Comparison of ENCODE assay signal across 9 cellular contexts in the genomic region with DNA sequence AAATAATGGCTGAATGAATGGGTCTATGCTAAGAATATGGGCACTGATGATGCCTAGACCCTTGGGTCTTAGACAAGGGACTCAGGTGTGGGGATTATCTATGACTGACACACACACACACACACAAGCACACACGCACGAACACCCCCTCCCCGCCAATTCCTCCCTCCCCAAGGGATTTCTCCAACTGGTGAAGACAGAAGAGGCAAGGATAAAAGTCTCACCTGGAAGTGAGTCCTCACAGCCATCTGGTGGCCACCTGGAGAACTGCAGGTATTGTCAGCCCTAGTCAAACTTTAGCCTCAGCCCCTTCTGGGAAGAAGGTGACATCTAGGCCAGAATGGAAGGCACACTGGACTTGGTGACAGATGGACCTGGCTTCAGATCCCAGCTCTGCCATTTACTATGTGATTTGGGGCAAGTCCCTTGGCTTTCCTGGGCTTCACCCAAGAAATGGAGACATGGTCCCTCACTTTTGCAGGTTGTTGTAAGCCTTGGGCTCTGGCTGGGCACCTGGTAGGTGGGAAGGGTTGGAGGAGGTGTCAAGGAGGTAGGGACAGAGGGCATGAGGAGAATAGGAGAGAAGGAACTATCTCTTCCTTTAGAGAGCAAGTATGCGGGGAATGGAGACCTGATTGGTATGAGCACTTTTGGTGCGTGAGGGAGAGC. TPM values are rescaled to one million over a fixed set of nuclear protein-coding genes. Genes with fewer than 3 reads are reported as not detected.
DNase-seq lines count a peak whose midpoint lies in the region; ATAC-seq lines count a peak whose summit lies in the region.
"Had no signal": no experiment of that assay in that cellular context is flagged by ENCODE, and none has a peak within 500 bp of the region (broad histone marks: within the 10 kb centered on the region; RNA-seq: fewer than 3 reads in every experiment).

No MANE protein-coding gene starts in this region.

- CTCF ChIA-PET in naive thymus-derived CD4-positive, alpha-beta T cell (lab: Charles Lee): interaction anchor here (0.6 to 8.5 kb wide), 12 partner anchors 22 to 705 kb away, joined by 3 to 123 read pairs (median 6); partner anchors contain the start of genes MAP3K6, STX12 and SYTL1

- peaks cover 0 to 1% (median 0%) of the 10 kb centered on the region in 11 donors for H3K9me3 Mint-ChIP-seq in naive thymus-derived CD4-positive, alpha-beta T cell
- no peaks in the 10 kb centered on the region for H3K9me3 Mint-ChIP-seq in stimulated activated naive CD8-positive, alpha-beta T cell treated with anti-CD3 and anti-CD28 coated beads, Interleukin-15, Interleukin-2, amounts not matched to agents 100 ng/mL and 50 ng/mL, for 24 hours

- ATAC-seq in naive thymus-derived CD4-positive, alpha-beta T cell: no peak

- H3K27ac ChIP-seq in naive thymus-derived CD4-positive, alpha-beta T cell (ENCODE audit: low read depth, low read length): no peak overlapping the region
- H3K27ac ChIP-seq: epithelial cell of prostate had no signal

- H3K4me1 ChIP-seq in naive thymus-derived CD4-positive, alpha-beta T cell (ENCODE audit: control insufficient read depth in 2 of 2, insufficient read depth in 2 of 2, low read length in 2 of 2): peaks cover 9 to 12% of the 10 kb centered on the region in 2 donors

- H3K36me3 Mint-ChIP-seq in naive thymus-derived CD4-positive, alpha-beta T cell: no peaks in the 10 kb centered on the region
- no peaks in the 10 kb centered on the region for H3K36me3 Mint-ChIP-seq in stimulated activated naive CD8-positive, alpha-beta T cell treated with anti-CD3 and anti-CD28 coated beads, Interleukin-15, Interleukin-2, amounts not matched to agents 100 ng/mL and 50 ng/mL, for 24 hours (ENCODE audit: low read depth)

- H3K4me3 Mint-ChIP-seq in naive thymus-derived CD4-positive, alpha-beta T cell: peak overlapping the region in 1 of 10 donors; percentile 6
- H3K4me3 Mint-ChIP-seq in stimulated activated naive CD8-positive, alpha-beta T cell treated with anti-CD3 and anti-CD28 coated beads, Interleukin-15, Interleukin-2, amounts not matched to agents 100 ng/mL and 50 ng/mL, for 24 hours: no peak overlapping the region

- no peak overlapping the region for H3K4me3 ChIP-seq in naive thymus-derived CD4-positive, alpha-beta T cell (ENCODE audit: low read length)

- H3K27me3 ChIP-seq in naive thymus-derived CD4-positive, alpha-beta T cell (ENCODE audit: control insufficient read depth in 2 of 2, insufficient read depth in 2 of 2, low read length in 2 of 2): no peaks in the 10 kb centered on the region

- H3K9me3 ChIP-seq in naive thymus-derived CD4-positive, alpha-beta T cell (ENCODE audit: control insufficient read depth in 2 of 3, low read length in 3 of 3): no peaks in the 10 kb centered on the region

- peak; percentile 39 to 51 for DNase-seq in NCI-H2081 (lab: John Stamatoyannopoulos, UW)
- DNase-seq in NCI-H2081 treated with DMSO at 0.1 percent for 48 hours (lab: John Stamatoyannopoulos, UW): no peak
- peak; percentile 80 for DNase-seq in NCI-H2171 treated with DMSO at 0.1 percent for 48 hours (lab: John Stamatoyannopoulos, UW)
- DNase-seq in activated CD4-positive, alpha-beta T cell treated with anti-CD3 and anti-CD28 coated beads, Interleukin-2, amount 50 U/mL, for 1 hour: peak; percentile 78
- DNase-seq in ecto neural progenitor cell (ENCODE audit: low spot score): peak; percentile 70
- DNase-seq in naive thymus-derived CD4-positive, alpha-beta T cell: peak; percentile 45 to 77 (median 63)
- no peak for DNase-seq in cortex of kidney (lab: John Stamatoyannopoulos, UW)

- H3K27ac Mint-ChIP-seq in naive thymus-derived CD4-positive, alpha-beta T cell: peak overlapping the region in 5 of 9 donors; percentile 46 to 79 (median 68)
- H3K27ac Mint-ChIP-seq in stimulated activated naive CD8-positive, alpha-beta T cell treated with anti-CD3 and anti-CD28 coated beads, Interleukin-15, Interleukin-2, amounts not matched to agents 100 ng/mL and 50 ng/mL, for 24 hours: peak overlapping the region; percentile 40

- intact Hi-C loops in naive thymus-derived CD4-positive, alpha-beta T cell (cut with micrococcal nuclease): loop anchor here (1.0 kb wide), 6 partner anchors 23 to 92 kb away; no protein-coding TSS in a partner anchor

- peaks cover 9 to 20% (median 14%) of the 10 kb centered on the region in 7 donors for H3K4me1 Mint-ChIP-seq in naive thymus-derived CD4-positive, alpha-beta T cell
- H3K4me1 Mint-ChIP-seq in stimulated activated naive CD8-positive, alpha-beta T cell treated with anti-CD3 and anti-CD28 coated beads, Interleukin-15, Interleukin-2, amounts not matched to agents 100 ng/mL and 50 ng/mL, for 24 hours (ENCODE audit: low read depth): peaks cover 9% of the 10 kb centered on the region

- H3K27me3 Mint-ChIP-seq in naive thymus-derived CD4-positive, alpha-beta T cell: peaks cover 0 to 26% (median 0%) of the 10 kb centered on the region in 5 donors
- H3K27me3 Mint-ChIP-seq in stimulated activated naive CD8-positive, alpha-beta T cell treated with anti-CD3 and anti-CD28 coated beads, Interleukin-15, Interleukin-2, amounts not matched to agents 100 ng/mL and 50 ng/mL, for 24 hours: no peaks in the 10 kb centered on the region

- no peaks in the 10 kb centered on the region for H3K36me3 ChIP-seq in naive thymus-derived CD4-positive, alpha-beta T cell (ENCODE audit: control insufficient read depth in 2 of 3, insufficient read depth in 3 of 3, low read length in 3 of 3)

- POLR2A ChIA-PET in naive thymus-derived CD4-positive, alpha-beta T cell (lab: Charles Lee): interaction anchor here (0.7 kb wide), 1 partner anchor 79 kb away, joined by 3 read pairs; no protein-coding TSS in a partner anchor

RNA-seq across cellular contexts. Expression of gene GPR3, which starts 4.0 kb away (rescaled TPM):
- under 1 TPM in 3 of 5 experiments, not detected in 2; 0.24 to 0.93 (median 0.45) TPM for total RNA-seq in naive thymus-derived CD4-positive, alpha-beta T cell
- under 1 TPM; 0.09 to 0.13 TPM for polyA plus RNA-seq in naive thymus-derived CD4-positive, alpha-beta T cell

RNA-seq across cellular contexts. Expression of gene CD164L2, which starts 5.3 kb away (rescaled TPM):
- under 1 TPM in 1 of 5 experiments, not detected in 4; 0.24 TPM for total RNA-seq in naive thymus-derived CD4-positive, alpha-beta T cell
- not detected for polyA plus RNA-seq in naive thymus-derived CD4-positive, alpha-beta T cell

RNA-seq across cellular contexts. Expression of gene FCN3, which starts 13.8 kb away (rescaled TPM):
- not detected for total RNA-seq in naive thymus-derived CD4-positive, alpha-beta T cell
- not detected for polyA plus RNA-seq in naive thymus-derived CD4-positive, alpha-beta T cell

RNA-seq across cellular contexts. Expression of gene MAP3K6, which starts 21.7 kb away (rescaled TPM):
- total RNA-seq in naive thymus-derived CD4-positive, alpha-beta T cell: 10 to 100 TPM; 13.0 to 17.0 (median 15.2) TPM
- 1 to 10 TPM; 5.9 to 6.6 TPM for polyA plus RNA-seq in naive thymus-derived CD4-positive, alpha-beta T cell

RNA-seq across cellular contexts. Expression of gene SYTL1, which starts 46.6 kb away (rescaled TPM):
- total RNA-seq in naive thymus-derived CD4-positive, alpha-beta T cell: 100 to 1,000 TPM; 107 to 172 (median 136) TPM
- polyA plus RNA-seq in naive thymus-derived CD4-positive, alpha-beta T cell: 100 to 1,000 TPM in 1 of 2 donors, 10 to 100 TPM in 1; 93.0 to 105 TPM

Comparison
In these comparisons a context has a peak if more than half of its experiments do, and no peak if none do; other contexts are left out.
1. DNase-seq: peak in NCI-H2081 (2 of 2), NCI-H2171 treated with DMSO at 0.1 percent for 48 hours (single experiment), activated CD4-positive, alpha-beta T cell treated with anti-CD3 and anti-CD28 coated beads, Interleukin-2, amount 50 U/mL, for 1 hour (single experiment), ecto neural progenitor cell (single experiment) and naive thymus-derived CD4-positive, alpha-beta T cell (9 of 9); none in NCI-H2081 treated with DMSO at 0.1 percent for 48 hours (single experiment) and cortex of kidney (single experiment).